ENCODE assay signal across 16 cellular contexts in the genomic region with DNA sequence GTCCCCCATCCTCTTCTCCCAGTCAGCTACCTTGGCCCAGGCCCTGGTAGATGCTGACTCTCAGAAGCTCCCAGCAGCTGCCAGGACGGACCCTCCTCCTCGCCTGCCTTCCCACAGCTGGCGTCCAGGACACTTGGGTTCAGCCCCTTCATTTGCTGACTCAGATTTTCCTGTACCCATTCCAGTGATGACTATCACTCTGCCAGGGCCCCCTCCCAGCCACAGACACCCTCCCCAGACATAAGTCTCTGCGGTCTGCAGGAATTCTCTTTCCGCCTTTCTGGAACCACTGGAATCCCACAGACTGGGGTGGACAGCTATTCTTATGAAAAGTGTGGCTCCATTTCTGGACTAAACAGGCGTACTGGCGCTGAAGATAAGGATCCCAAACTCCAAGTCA.
A peak's percentile ranks its signal among the peaks of the same experiment; 100 is the strongest.
DNase-seq lines count a peak whose midpoint lies in the region; ATAC-seq, FAIRE-seq and TF ChIP-seq lines count a peak whose summit lies in the region.
"Had no signal": no experiment of that assay in that cellular context is flagged by ENCODE, and none has a peak within 500 bp of the region (broad histone marks: within the 10 kb centered on the region; RNA-seq: fewer than 3 reads in every experiment).

No MANE protein-coding gene starts in this region.

- no peak overlapping the region for H3K18ac ChIP-seq in trophoblast cell (ENCODE audit: low read length)

- H4K12ac ChIP-seq in trophoblast cell (ENCODE audit: low read depth, low read length): no peak overlapping the region

- no peaks in the 10 kb centered on the region for H3K27me3 ChIP-seq in trophoblast cell (ENCODE audit: insufficient read depth, low read length)
- H3K27me3 ChIP-seq: pancreas had no signal

- no peak for TF ChIP-seq CTCF in AG10803 (conservative IDR thresholded peaks at IDR 0.05; ENCODE audit: low read length)
- TF ChIP-seq CTCF in fibroblast of mammary gland (conservative IDR thresholded peaks at IDR 0.05; ENCODE audit: control insufficient read depth, insufficient read depth, low read depth, low read length): no peak

- no peak overlapping the region for H2AK5ac ChIP-seq in trophoblast cell (ENCODE audit: low read length)

- peak overlapping the region; percentile 37 for H4K91ac ChIP-seq in trophoblast cell (ENCODE audit: low read depth, low read length)

- H3K23ac ChIP-seq in trophoblast cell (ENCODE audit: low read length): no peak overlapping the region

- no peak overlapping the region for H2BK5ac ChIP-seq in trophoblast cell (ENCODE audit: low read depth, low read length, poor library complexity)

- no peak overlapping the region for H3K4ac ChIP-seq in trophoblast cell (ENCODE audit: low read depth, low read length)

- no peak for FAIRE-seq in RCC 7860 (lab: Jason Lieb, UNC)
- FAIRE-seq: pancreas had no signal

- H3K9ac ChIP-seq in trophoblast cell (ENCODE audit: low read length): no peak overlapping the region
- H3K9ac ChIP-seq: KMS-11 had no signal

- no peaks in the 10 kb centered on the region for H3K79me1 ChIP-seq in trophoblast cell (ENCODE audit: low read length)

- H2BK120ac ChIP-seq in trophoblast cell (ENCODE audit: insufficient read depth, low read length, poor library complexity): no peak overlapping the region

- no peaks in the 10 kb centered on the region for H3K36me3 ChIP-seq in trophoblast cell (ENCODE audit: control insufficient read depth in 1 of 2, insufficient read depth in 2 of 2, low read length in 2 of 2)
- H3K36me3 ChIP-seq: pancreas had no signal

- no peak overlapping the region for H2BK12ac ChIP-seq in trophoblast cell (ENCODE audit: low read length)

- no peaks in the 10 kb centered on the region for H3K79me2 ChIP-seq in trophoblast cell (ENCODE audit: control insufficient read depth, insufficient read depth, low read length, poor library complexity)

- H3K14ac ChIP-seq in trophoblast cell (ENCODE audit: low read length): peak overlapping the region; percentile 19

- no peak overlapping the region for H3K4me3 ChIP-seq in AG10803 (ENCODE audit: low read length)
- H3K4me3 ChIP-seq in fibroblast of mammary gland (ENCODE audit: control insufficient read depth, low read depth, low read length): no peak overlapping the region
- H3K4me3 ChIP-seq in trophoblast cell (ENCODE audit: low read depth, low read length): no peak overlapping the region
- H3K4me3 ChIP-seq: pancreas, SK-N-MC had no signal

- H2AFZ ChIP-seq in trophoblast cell (ENCODE audit: insufficient read depth, low read length, poor library complexity): no peak overlapping the region

- H3K4me2 ChIP-seq in trophoblast cell (ENCODE audit: low read length): no peak overlapping the region
- H3K4me2 ChIP-seq: KMS-11 had no signal

- peaks cover 1% of the 10 kb centered on the region for H3K9me3 ChIP-seq in trophoblast cell (ENCODE audit: insufficient read depth, low read depth, low read length)
- H3K9me3 ChIP-seq: pancreas had no signal

- no peak for ATAC-seq in HG03196 (IDR thresholded peaks at IDR 0.05; ENCODE audit: unreplicated experiment)
- ATAC-seq: pancreas; stimulated activated naive B cell treated with anti-CD40 and anti-IgM and Interleukin-4, amounts not matched to agents 10 μg/mL and 1 μg/mL and 100 μg/mL, for 72 hours; WTC11 had no signal

- DNase-seq in AG10803 (ENCODE audit: low read depth) (peak; percentile 98), RCC 7860 (ENCODE audit: low spot score) (peak; percentile 41), fibroblast of mammary gland (ENCODE audit: low read depth) (peak; percentile 48), trophoblast cell (peak; percentile 14 to 27), NCI-H510A treated with DMSO at 0.1 percent for 48 hours (lab: John Stamatoyannopoulos, UW) (no peak), NCI-H146 (lab: John Stamatoyannopoulos, UW) (no peak), NCI-H2029 treated with DMSO at 0.1 percent for 48 hours (lab: John Stamatoyannopoulos, UW) (no peak)
- DNase-seq: activated CD8-positive, alpha-beta memory T cell treated with anti-CD3 and anti-CD28 coated beads, Interleukin-2, amount 50 U/mL, for 48 hours; HFFc6; NCI-H2081; pancreas; stimulated activated naive B cell treated with anti-CD40 and anti-IgM and Interleukin-4, amounts not matched to agents 10 μg/mL and 1 μg/mL and 100 μg/mL, for 72 hours had no signal

- no peak overlapping the region for H4K8ac ChIP-seq in trophoblast cell (ENCODE audit: low read depth, low read length)

- WGBS in trophoblast cell (ENCODE audit: extremely low coverage, insufficient coverage, insufficient read length): no CpG with 5 or more reads among the region's 7 CpGs

- H3K4me1 ChIP-seq in trophoblast cell (ENCODE audit: control insufficient read depth in 1 of 2, insufficient read depth in 2 of 2, low read length in 2 of 2): peaks cover 0 to 5% of the 10 kb centered on the region in 2 experiments

- H3K27ac ChIP-seq in trophoblast cell (ENCODE audit: low read depth, low read length): no peak overlapping the region
- H3K27ac ChIP-seq: KMS-11, SK-N-MC had no signal

Comparison
In these comparisons a context has a peak if more than half of its experiments do, and no peak if none do; other contexts are left out.
1. DNase-seq: peak in AG10803 (single experiment), RCC 7860 (single experiment), fibroblast of mammary gland (single experiment) and trophoblast cell (2 of 2); none in NCI-H510A treated with DMSO at 0.1 percent for 48 hours (single experiment), NCI-H146 (single experiment) and NCI-H2029 treated with DMSO at 0.1 percent for 48 hours (single experiment).